ENCODE assay signal across 8 cellular contexts in genomic region chr3:176937994-176938393, GRCh38.
"Had no signal": no experiment of that assay in that cellular context is flagged by ENCODE, and none has a peak within 500 bp of the region (broad histone marks: within the 10 kb centered on the region; RNA-seq: fewer than 3 reads in every experiment).

No MANE protein-coding gene starts in this region.

- H3K4me2 ChIP-seq: GM23338 had no signal

- DNase-seq: H9, HCEC 1CT, KG1 had no signal

- FAIRE-seq: H1, H54, HTR-8/SVneo, K562 had no signal

- H3K4me3 ChIP-seq: GM23338, K562 had no signal

- H2AFZ ChIP-seq: GM23338 had no signal
